ENCODE assay signal across 28 cellular contexts in genomic region chr2:124081154-124081771, GRCh38. TPM values are rescaled to one million over a fixed set of nuclear protein-coding genes. Genes with fewer than 3 reads are reported as not detected.
DNase-seq lines count a peak whose midpoint lies in the region; ATAC-seq, FAIRE-seq and TF ChIP-seq lines count a peak whose summit lies in the region.
"Had no signal": no experiment of that assay in that cellular context is flagged by ENCODE, and none has a peak within 500 bp of the region (broad histone marks: within the 10 kb centered on the region; RNA-seq: fewer than 3 reads in every experiment).

No MANE protein-coding gene starts in this region.

- POLR2A ChIA-PET in K562 (lab: Yijun Ruan, JAX), result no interaction called here

- no peaks in the 10 kb centered on the region for H3K9me1 ChIP-seq in K562 (ENCODE audit: control insufficient read depth, insufficient read depth, low read length)

- no peak overlapping the region for H3K27ac ChIP-seq in K562 (ENCODE audit: extremely low read depth, low read depth, low read length)
- H3K27ac ChIP-seq in esophagus squamous epithelium, result no peak overlapping the region
- H3K27ac ChIP-seq: gastrocnemius medialis, KMS-11, tibial artery had no signal

- H3K9ac ChIP-seq in K562 (ENCODE audit: insufficient read depth in 1 of 2, low read depth in 2 of 2, low read length in 2 of 2), result no peak overlapping the region
- H3K9ac ChIP-seq: KMS-11 had no signal

- H3K79me2 ChIP-seq in K562 (ENCODE audit: control insufficient read depth, insufficient read depth, low read length), result no peaks in the 10 kb centered on the region

- H3K4me2 ChIP-seq in K562 (ENCODE audit: insufficient read depth, low read length), result no peak overlapping the region
- H3K4me2 ChIP-seq: KMS-11 had no signal

- FAIRE-seq in K562 (lab: Jason Lieb, UNC), result no peak
- FAIRE-seq: colon, G401.6, GM18507, islet of Langerhans had no signal

- 0% methylated on average over 1 of the region's 1 CpG for WGBS in K562 (ENCODE audit: insufficient coverage, low coverage, missing lambda C conversion rate)
- 15 to 25% methylated on average over 1 of the region's 1 CpG for WGBS in esophagus squamous epithelium, 2 donors

- intact Hi-C loops in K562 (cut with micrococcal nuclease) (no loop called here), esophagus squamous epithelium (cut with DNase I) (no loop called here)

- TF ChIP-seq EP300 in K562 (IDR thresholded peaks at IDR 0.05; ENCODE audit: low read length), result no peak

- H3K4me3 ChIP-seq in K562, result no peak overlapping the region
- H3K4me3 ChIP-seq in skeletal muscle cell (ENCODE audit: low read depth, low read length), result no peak overlapping the region
- no peak overlapping the region for H3K4me3 ChIP-seq in esophagus squamous epithelium
- H3K4me3 ChIP-seq: gastrocnemius medialis, mucosa of descending colon, tibial artery had no signal

- H2AFZ ChIP-seq in K562 (ENCODE audit: low read depth, low read length), result no peak overlapping the region

- H3K36me3 ChIP-seq in K562 (ENCODE audit: control insufficient read depth, insufficient read depth, low read length), result no peaks in the 10 kb centered on the region
- H3K36me3 ChIP-seq in esophagus squamous epithelium, result no peaks in the 10 kb centered on the region
- H3K36me3 ChIP-seq: gastrocnemius medialis, tibial artery had no signal

- TF ChIP-seq POLR2A in K562 (conservative IDR thresholded peaks at IDR 0.05) (no peak), esophagus squamous epithelium (IDR thresholded peaks at IDR 0.05) (no peak)

- no peak for TF ChIP-seq RAD21 in K562 (CRISPR knock-in tag; conservative IDR thresholded peaks at IDR 0.05 in 1 of 2, IDR thresholded peaks at IDR 0.05 in 1 of 2)

- in situ Hi-C loops in K562 (cut with MboI), result no loop called here

- no peak for ATAC-seq in K562
- ATAC-seq in GM18511 (IDR thresholded peaks at IDR 0.05; ENCODE audit: unreplicated experiment), result no peak
- ATAC-seq: esophagus mucosa, gastrocnemius medialis, left ventricle myocardium superior, mucosa of descending colon, T-cell had no signal

- H3K27me3 ChIP-seq in K562 (ENCODE audit: control insufficient read depth in 2 of 2, insufficient read depth in 2 of 2, low read length in 2 of 2) (no peaks in the 10 kb centered on the region), esophagus squamous epithelium (no peaks in the 10 kb centered on the region)
- H3K27me3 ChIP-seq: gastrocnemius medialis, tibial artery had no signal

- BruUV-seq in K562 (replicated peaks; lab: Mats Ljungman, UMichigan), result no TSS peak

- H4K20me1 ChIP-seq in K562 (replicated peaks; ENCODE audit: control insufficient read depth, insufficient read depth, low read length), result no peaks in the 10 kb centered on the region

- TF ChIP-seq CTCF in K562 (IDR thresholded peaks at IDR 0.05 in 2 of 3, conservative IDR thresholded peaks at IDR 0.05 in 1 of 3; ENCODE audit: insufficient read depth in 2 of 3, low read depth in 1 of 3, low read length in 3 of 3) (no peak), esophagus squamous epithelium (IDR thresholded peaks at IDR 0.05) (no peak)

- H3K4me1 ChIP-seq in K562 (replicated peaks in 1 of 2; ENCODE audit: control insufficient read depth in 2 of 2, insufficient read depth in 2 of 2, low read length in 2 of 2) (no peaks in the 10 kb centered on the region), esophagus squamous epithelium (no peaks in the 10 kb centered on the region)
- H3K4me1 ChIP-seq: gastrocnemius medialis, tibial artery had no signal

- DNase-seq in HPDE6-E6E7 (ENCODE audit: extremely low spot score) (peak; percentile 22), OCI-M1 (lab: John Stamatoyannopoulos, UW) (peak; percentile 88), K562 (ENCODE audit: extremely low read depth in 1 of 4, low spot score in 3 of 4) (no peak), skeletal muscle cell (ENCODE audit: low read depth) (peak; percentile 3), esophagus squamous epithelium (lab: John Stamatoyannopoulos, UW) (no peak)
- no peak for DNase-seq in central memory CD4-positive, alpha-beta T cell
- DNase-seq: activated T-cell treated with anti-CD3 and anti-CD28 coated beads, Interleukin-2, amount 50 U/mL, for 24 hours; DMS 273 treated with DMSO at 0.1 percent for 48 hours; effector CD8-positive, alpha-beta T cell; gastrocnemius medialis; HFFc6; left ventricle myocardium superior; mucosa of descending colon; NCI-H1092; NCI-H2029 treated with DMSO at 0.1 percent for 48 hours; NCI-H446; SIG-M5; T-cell; tibial artery had no signal

- CTCF ChIA-PET in K562 (lab: Yijun Ruan, JAX; ENCODE audit: low intra/inter-chr PET ratio), result no interaction called here

- no peaks in the 10 kb centered on the region for H3K9me3 ChIP-seq in K562 (replicated peaks; ENCODE audit: control insufficient read depth, insufficient read depth, low read depth, low read length)
- H3K9me3 ChIP-seq in esophagus squamous epithelium, result no peaks in the 10 kb centered on the region
- H3K9me3 ChIP-seq: gastrocnemius medialis, mucosa of descending colon, tibial artery had no signal

TF ChIP-seq in K562, 482 proteins besides CTCF, POLR2A, EP300 and RAD21 (continues in another document):
- TF ChIP-seq, protein P1, sequence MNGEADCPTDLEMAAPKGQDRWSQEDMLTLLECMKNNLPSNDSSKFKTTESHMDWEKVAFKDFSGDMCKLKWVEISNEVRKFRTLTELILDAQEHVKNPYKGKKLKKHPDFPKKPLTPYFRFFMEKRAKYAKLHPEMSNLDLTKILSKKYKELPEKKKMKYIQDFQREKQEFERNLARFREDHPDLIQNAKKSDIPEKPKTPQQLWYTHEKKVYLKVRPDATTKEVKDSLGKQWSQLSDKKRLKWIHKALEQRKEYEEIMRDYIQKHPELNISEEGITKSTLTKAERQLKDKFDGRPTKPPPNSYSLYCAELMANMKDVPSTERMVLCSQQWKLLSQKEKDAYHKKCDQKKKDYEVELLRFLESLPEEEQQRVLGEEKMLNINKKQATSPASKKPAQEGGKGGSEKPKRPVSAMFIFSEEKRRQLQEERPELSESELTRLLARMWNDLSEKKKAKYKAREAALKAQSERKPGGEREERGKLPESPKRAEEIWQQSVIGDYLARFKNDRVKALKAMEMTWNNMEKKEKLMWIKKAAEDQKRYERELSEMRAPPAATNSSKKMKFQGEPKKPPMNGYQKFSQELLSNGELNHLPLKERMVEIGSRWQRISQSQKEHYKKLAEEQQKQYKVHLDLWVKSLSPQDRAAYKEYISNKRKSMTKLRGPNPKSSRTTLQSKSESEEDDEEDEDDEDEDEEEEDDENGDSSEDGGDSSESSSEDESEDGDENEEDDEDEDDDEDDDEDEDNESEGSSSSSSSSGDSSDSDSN (IDR thresholded peaks at IDR 0.05; ENCODE audit: borderline replicate concordance in 1 of 2, low read depth in 2 of 2, low read length in 2 of 2), result no peak
- TF ChIP-seq C11orf30 (IDR thresholded peaks at IDR 0.05; ENCODE audit: low read depth) (peak; percentile 50; the same call in 1 of the 2 replicates), ZMIZ1 (IDR thresholded peaks at IDR 0.05; ENCODE audit: low read depth in 2 of 2, low read length in 2 of 2) (no peak), BRD4 (IDR thresholded peaks at IDR 0.05) (no peak), CAMTA2 (CRISPR knock-in tag; conservative IDR thresholded peaks at IDR 0.05) (no peak)

RNA-seq across cellular contexts. Expression of gene CNTNAP5, which starts 56.2 kb away (rescaled TPM):
- total RNA-seq in K562 (2011; cell fraction: chromatin; rRNA removed; ENCODE audit: low replicate concordance), result not detected in 2 replicates
- total RNA-seq in K562 (2011; cell fraction: nucleolus; rRNA removed), result not detected in 2 replicates
- total RNA-seq in K562 (2011; cell fraction: nucleoplasm; rRNA removed), result not detected in 2 replicates
- not detected in 2 replicates for total RNA-seq in K562 (2014; rRNA removed)
- not detected in 2 replicates for total RNA-seq in K562 (2014; rRNA removed; fragmentation: Illumina TruSeq; extraction: Trizol)
- total RNA-seq in K562 (2015; rRNA removed; fragmentation: Illumina TruSeq; extraction: Trizol), result not detected in 2 replicates
- not detected in 2 replicates for total RNA-seq in K562 (2021)
- not detected in 2 replicates for polyA plus RNA-seq in K562 (2011; rRNA removed)
- polyA plus RNA-seq in K562 (2011; cell fraction: cytosol; rRNA removed), result not detected in 2 replicates
- not detected in 2 replicates for polyA plus RNA-seq in K562 (2011; cell fraction: nucleus; rRNA removed)
- polyA plus RNA-seq in K562 (2012), result not detected in 2 replicates
- polyA plus RNA-seq in K562 (2014; fragmentation: Illumina TruSeq; extraction: Trizol), result not detected in 2 replicates
- polyA plus RNA-seq in K562 (2014; fragmentation: Nextera tagmentation; extraction: Ambion mirVana), result not detected
- polyA plus RNA-seq in K562 (2014; rRNA removed), result not detected in 2 replicates
- not detected in 2 replicates for polyA minus RNA-seq in K562 (2011; rRNA and poly(A)+ RNA removed)
- polyA minus RNA-seq in K562 (2011; cell fraction: cytosol; rRNA and poly(A)+ RNA removed), result not detected in 2 replicates
- not detected in 2 replicates for polyA minus RNA-seq in K562 (2011; cell fraction: nucleus; rRNA and poly(A)+ RNA removed)
- total RNA-seq in esophagus squamous epithelium, result not detected
- total RNA-seq: esophagus mucosa, gastrocnemius medialis, HFFc6, left ventricle myocardium superior, OCI-LY7, osteocyte, T-cell had no signal

Comparison
In these comparisons a context has a peak if more than half of its experiments do, and no peak if none do; other contexts are left out.
1. DNase-seq: peak in HPDE6-E6E7 (single experiment), OCI-M1 (single experiment) and skeletal muscle cell (single experiment); none in K562 (0 of 4), central memory CD4-positive, alpha-beta T cell (single experiment) and esophagus squamous epithelium (single experiment).